1 cellular context compared by ENCODE assay signal in genomic region chr5:179588166-179588565, GRCh38.
TF ChIP-seq lines count a peak whose summit lies in the region.

No MANE protein-coding gene starts in this region.

TF ChIP-seq in IMR-90, 13 proteins besides CTCF, POLR2A, EP300 and RAD21:
- TF ChIP-seq NFE2L2 (IDR thresholded peaks at IDR 0.05; ENCODE audit: low read depth, low read length): no peak
- peak; percentile 59; the same call in 1 of the 2 replicates for TF ChIP-seq MXI1 (IDR thresholded peaks at IDR 0.05; ENCODE audit: borderline replicate concordance, low read depth, low read length)
